In genomic region chr7:140176811-140177702, GRCh38 we compare ENCODE assay signal across 1 cellular context.
TF ChIP-seq lines count a peak whose summit lies in the region.

KDM7A (minus strand) TSS chr7:140176983; CDS start chr7:140176937, 46 bp downstream.

TF ChIP-seq in HepG2, 621 proteins besides CTCF, POLR2A, EP300 and RAD21 (continued from another document and continues in another):
- TF ChIP-seq ESRRA (CRISPR knock-in tag; IDR thresholded peaks at IDR 0.05; ENCODE audit: low read depth) (0 out of 2 replicates have a peak, but pooled peaks have one; percentile 42), SCMH1 (CRISPR knock-in tag; IDR thresholded peaks at IDR 0.05; ENCODE audit: borderline replicate concordance) (no peak), ZNF792 (CRISPR knock-in tag; IDR thresholded peaks at IDR 0.05) (peak; percentile 43; the same call in 1 of the 2 replicates), FOXC1 (CRISPR knock-in tag; IDR thresholded peaks at IDR 0.05; ENCODE audit: borderline replicate concordance) (peak; percentile 85; the same call in 1 of the 2 replicates), ZNF839 (CRISPR knock-in tag; IDR thresholded peaks at IDR 0.05; ENCODE audit: borderline replicate concordance) (0 out of 2 replicates have a peak, but pooled peaks have one; percentile 44), ZBTB38 (CRISPR knock-in tag; IDR thresholded peaks at IDR 0.05) (peak; percentile 88), TCF12 (IDR thresholded peaks at IDR 0.05) (no peak), TCF12 (CRISPR knock-in tag; IDR thresholded peaks at IDR 0.05) (peak; percentile 34; the same call in 1 of the 2 replicates), CENPT (CRISPR knock-in tag; IDR thresholded peaks at IDR 0.05; ENCODE audit: low read depth) (0 out of 2 replicates have a peak, but pooled peaks have one; percentile 41), ZNF883 (CRISPR knock-in tag; IDR thresholded peaks at IDR 0.05; ENCODE audit: not compliant biosample characterization) (peak; percentile 77), SOX13 (IDR thresholded peaks at IDR 0.05) (no peak), SOX13 (CRISPR knock-in tag; conservative IDR thresholded peaks at IDR 0.05 in 1 of 2, IDR thresholded peaks at IDR 0.05 in 1 of 2) (peak in 1 of 2 experiments; percentile 15; a peak in 1 of 4 replicates), THAP7 (CRISPR knock-in tag; IDR thresholded peaks at IDR 0.05) (no peak), ZBTB7B (CRISPR knock-in tag; IDR thresholded peaks at IDR 0.05) (0 out of 2 replicates have a peak, but pooled peaks have one; percentile 22), ZNF180 (CRISPR knock-in tag; IDR thresholded peaks at IDR 0.05; ENCODE audit: borderline replicate concordance, low read depth) (no peak), RFXAP (CRISPR knock-in tag; IDR thresholded peaks at IDR 0.05; ENCODE audit: borderline replicate concordance) (peak; percentile 12; the same call in 1 of the 2 replicates), ZNF292 (CRISPR knock-in tag; IDR thresholded peaks at IDR 0.05; ENCODE audit: borderline replicate concordance, low read depth) (peak; percentile 52; the same call in 1 of the 2 replicates), ZNF333 (CRISPR knock-in tag; IDR thresholded peaks at IDR 0.05; ENCODE audit: borderline replicate concordance) (peak; percentile 73; the same call in 1 of the 2 replicates), ZNF772 (CRISPR knock-in tag; IDR thresholded peaks at IDR 0.05) (peak; percentile 90), TBX2 (CRISPR knock-in tag; IDR thresholded peaks at IDR 0.05; ENCODE audit: borderline replicate concordance) (peak; percentile 79; the same call in 1 of the 2 replicates), AGO1 (IDR thresholded peaks at IDR 0.05; ENCODE audit: low read depth, low read length, poor library complexity, severe bottlenecking) (peak; percentile 68), TFDP2 (CRISPR knock-in tag; IDR thresholded peaks at IDR 0.05) (peak; percentile 59), ATF7-NPFF (CRISPR knock-in tag; IDR thresholded peaks at IDR 0.05; ENCODE audit: low read depth) (peak; percentile 87; the same call in 1 of the 2 replicates), ZNF746 (CRISPR knock-in tag; IDR thresholded peaks at IDR 0.05) (no peak), ZNF598 (CRISPR knock-in tag; IDR thresholded peaks at IDR 0.05; ENCODE audit: borderline replicate concordance) (0 out of 2 replicates have a peak, but pooled peaks have one; percentile 55), ZNF749 (CRISPR knock-in tag; IDR thresholded peaks at IDR 0.05; ENCODE audit: borderline replicate concordance) (peak; percentile 93), HNRNPLL (IDR thresholded peaks at IDR 0.05; ENCODE audit: low read depth, low read length, poor library complexity, severe bottlenecking) (peak; percentile 90), ZSCAN9 (CRISPR knock-in tag; IDR thresholded peaks at IDR 0.05; ENCODE audit: borderline replicate concordance) (peak; percentile 18; the same call in 1 of the 2 replicates), POGZ (CRISPR knock-in tag; IDR thresholded peaks at IDR 0.05) (peak; percentile 18; the same call in 1 of the 2 replicates), ZNF230 (CRISPR knock-in tag; IDR thresholded peaks at IDR 0.05) (peak; percentile 72; the same call in 1 of the 2 replicates), ZNF281 (CRISPR knock-in tag; IDR thresholded peaks at IDR 0.05; ENCODE audit: borderline replicate concordance) (peak; percentile 38; the same call in 1 of the 2 replicates), MXD1 (CRISPR knock-in tag; IDR thresholded peaks at IDR 0.05) (peak; percentile 75; the same call in 1 of the 2 replicates), ZNF331 (CRISPR knock-in tag; IDR thresholded peaks at IDR 0.05) (no peak; the same call in 1 of the 2 replicates), STAG1 (CRISPR knock-in tag; IDR thresholded peaks at IDR 0.05) (peak; percentile 6; the same call in 1 of the 2 replicates), ZFP91 (CRISPR knock-in tag; IDR thresholded peaks at IDR 0.05; ENCODE audit: borderline replicate concordance) (peak; percentile 73; the same call in 1 of the 2 replicates), ZBTB34 (CRISPR knock-in tag; IDR thresholded peaks at IDR 0.05) (0 out of 2 replicates have a peak, but pooled peaks have one; percentile 38), SRSF1 (optimal IDR thresholded peaks at IDR 0.05; ENCODE audit: low read depth, low read length) (peak; percentile 77), EED (CRISPR knock-in tag; IDR thresholded peaks at IDR 0.05) (0 out of 2 replicates have a peak, but pooled peaks have one; percentile 67), ONECUT2 (CRISPR knock-in tag; IDR thresholded peaks at IDR 0.05) (0 out of 2 replicates have a peak, but pooled peaks have one; percentile 25), SP2 (CRISPR knock-in tag; IDR thresholded peaks at IDR 0.05) (peak; percentile 46; the same call in 1 of the 2 replicates), ZNF781 (CRISPR knock-in tag; IDR thresholded peaks at IDR 0.05; ENCODE audit: borderline replicate concordance, not compliant biosample characterization) (peak; percentile 37), PHF8 (CRISPR knock-in tag; IDR thresholded peaks at IDR 0.05) (peak; percentile 66), AHR (CRISPR knock-in tag; IDR thresholded peaks at IDR 0.05) (peak; percentile 44; the same call in 1 of the 2 replicates), ASH2L (IDR thresholded peaks at IDR 0.05; ENCODE audit: insufficient read length, low read depth, low read length) (peak; percentile 82), SP5 (CRISPR knock-in tag; IDR thresholded peaks at IDR 0.05; ENCODE audit: borderline replicate concordance, low read depth) (no peak), AKAP8 (CRISPR knock-in tag; IDR thresholded peaks at IDR 0.05) (peak; percentile 75; the same call in 1 of the 2 replicates), CREBL2 (CRISPR knock-in tag; IDR thresholded peaks at IDR 0.05; ENCODE audit: borderline replicate concordance) (peak; percentile 64; the same call in 1 of the 2 replicates), ZNF234 (CRISPR knock-in tag; conservative IDR thresholded peaks at IDR 0.05) (0 out of 2 replicates have a peak, but pooled peaks have one; percentile 36), ZFP37 (CRISPR knock-in tag; IDR thresholded peaks at IDR 0.05; ENCODE audit: borderline replicate concordance) (peak; percentile 74; the same call in 1 of the 2 replicates)
